Comparison of ENCODE assay signal across 8 cellular contexts in genomic region chr12:108630481-108631207, GRCh38.
DNase-seq lines count a peak whose midpoint lies in the region; ATAC-seq, FAIRE-seq and TF ChIP-seq lines count a peak whose summit lies in the region.
"Had no signal": no experiment of that assay in that cellular context is flagged by ENCODE, and none has a peak within 500 bp of the region (broad histone marks: within the 10 kb centered on the region; RNA-seq: fewer than 3 reads in every experiment).

No MANE protein-coding gene starts in this region.

- ATAC-seq in stimulated activated naive CD8-positive, alpha-beta T cell treated with anti-CD3 and anti-CD28 coated beads, Interleukin-15, Interleukin-2, amounts not matched to agents 100 U/mL and 50 U/mL, for 24 hours, result no peak
- ATAC-seq in GM21526 (IDR thresholded peaks at IDR 0.05; ENCODE audit: low FRiP score, unreplicated experiment) (no peak), HG03565 (IDR thresholded peaks at IDR 0.05; ENCODE audit: unreplicated experiment) (no peak)

- H3K4me1 Mint-ChIP-seq in T-helper 1 cell treated with Interleukin-12 subunit alpha and Interleukin-12 subunit beta and Interleukin-4 antibody, amounts not matched to agents 30 μg/mL and 1 μg/mL, for 36 hours (ENCODE audit: low read depth), result peaks cover 53% of the 10 kb centered on the region

- no peak overlapping the region for H3K4me3 ChIP-seq in HFF-Myc (replicated peaks; ENCODE audit: low read depth, low read length)
- H3K4me3 ChIP-seq: ovary had no signal

- H3K4me3 Mint-ChIP-seq in T-helper 1 cell treated with Interleukin-12 subunit alpha and Interleukin-12 subunit beta and Interleukin-4 antibody, amounts not matched to agents 30 μg/mL and 1 μg/mL, for 36 hours, result peak overlapping the region; percentile 100

- TF ChIP-seq CTCF in HFF-Myc (IDR thresholded peaks at IDR 0.05; ENCODE audit: low read depth, low read length, missing control alignments), result no peak

- H3K27me3 Mint-ChIP-seq in T-helper 1 cell treated with Interleukin-12 subunit alpha and Interleukin-12 subunit beta and Interleukin-4 antibody, amounts not matched to agents 30 μg/mL and 1 μg/mL, for 36 hours (ENCODE audit: low read depth), result no peaks in the 10 kb centered on the region

- no peaks in the 10 kb centered on the region for H3K9me3 Mint-ChIP-seq in T-helper 1 cell treated with Interleukin-12 subunit alpha and Interleukin-12 subunit beta and Interleukin-4 antibody, amounts not matched to agents 30 μg/mL and 1 μg/mL, for 36 hours

- DNase-seq in HFF-Myc (ENCODE audit: extremely low read depth, low read depth), result peak; percentile 73
- DNase-seq in fibroblast of gingiva (ENCODE audit: low read depth), result peak; percentile 62
- peak; percentile 47 for DNase-seq in stimulated activated naive CD8-positive, alpha-beta T cell treated with anti-CD3 and anti-CD28 coated beads, Interleukin-15, Interleukin-2, amounts not matched to agents 100 U/mL and 50 U/mL, for 24 hours
- no peak for DNase-seq in RCC 7860 (ENCODE audit: low spot score)

- H3K27ac Mint-ChIP-seq in T-helper 1 cell treated with Interleukin-12 subunit alpha and Interleukin-12 subunit beta and Interleukin-4 antibody, amounts not matched to agents 30 μg/mL and 1 μg/mL, for 36 hours, result peak overlapping the region; percentile 100

- no peak for FAIRE-seq in RCC 7860 (lab: Jason Lieb, UNC)

- H3K36me3 Mint-ChIP-seq in T-helper 1 cell treated with Interleukin-12 subunit alpha and Interleukin-12 subunit beta and Interleukin-4 antibody, amounts not matched to agents 30 μg/mL and 1 μg/mL, for 36 hours (ENCODE audit: low read depth), result peaks cover 49% of the 10 kb centered on the region
